30 cellular contexts compared by ENCODE assay signal in genomic region chr2:11201969-11202368, GRCh38.
"Had no signal": no experiment of that assay in that cellular context is flagged by ENCODE, and none has a peak within 500 bp of the region (broad histone marks: within the 10 kb centered on the region; RNA-seq: fewer than 3 reads in every experiment).

No MANE protein-coding gene starts in this region.

- H3K4me1 ChIP-seq: ascending aorta had no signal

- H3K27ac ChIP-seq: ascending aorta, cardiac muscle cell, VCaP had no signal

- H3K27me3 ChIP-seq: ascending aorta, cardiac muscle cell had no signal

- ATAC-seq: activated CD8-positive, alpha-beta T cell treated with anti-CD3 and anti-CD28 coated beads for 36 hours; activated naive CD8-positive, alpha-beta T cell treated with anti-CD3 and anti-CD28 coated beads, Interleukin-2, amount 50 U/mL, for 24 hours; activated T-cell treated with anti-CD3 and anti-CD28 coated beads, Interleukin-2, amount 50 U/mL, for 4 hours; activated T-cell treated with anti-CD3 and anti-CD28 coated beads, Interleukin-2, amount 50 U/mL, for 72 hours had no signal

- H3K4me3 ChIP-seq: ascending aorta, cardiac muscle cell had no signal

- H3K9me3 ChIP-seq: ascending aorta had no signal

- DNase-seq: activated B cell treated with CpG ODN at 0.5 μM for 24 hours; activated CD4-positive, alpha-beta memory T cell treated with anti-CD3 and anti-CD28 coated beads for 36 hours; activated CD4-positive, alpha-beta T cell treated with anti-CD3 and anti-CD28 coated beads for 4 hours; activated CD4-positive, alpha-beta T cell treated with anti-CD3 and anti-CD28 coated beads, Interleukin-2, amount 10 ng/mL, durations not matched to agents 24 days and 14 days; activated CD4-positive, alpha-beta T cell treated with anti-CD3 and anti-CD28 coated beads, Interleukin-2, amount 50 U/mL, for 1 hour; activated CD4-positive, alpha-beta T cell treated with anti-CD3 and anti-CD28 coated beads, Interleukin-2, amount 50 U/mL, for 4 hours; activated CD4-positive, CD25-positive, alpha-beta regulatory T cell treated with anti-CD3 and anti-CD28 coated beads, Interleukin-2, amount 50 U/mL, for 72 hours; activated CD8-positive, alpha-beta memory T cell treated with anti-CD3 and anti-CD28 coated beads, Interleukin-2, amount 50 U/mL, for 4 hours; activated CD8-positive, alpha-beta T cell treated with anti-CD3 and anti-CD28 coated beads for 36 hours; activated effector memory CD4-positive, alpha-beta T cell treated with Interleukin-2 at 50 U/mL for 16 hours; activated gamma-delta T cell; activated naive CD4-positive, alpha-beta T cell treated with anti-CD3 and anti-CD28 coated beads, Interleukin-2, amount 10 ng/mL, durations not matched to agents 7 days and 5 days; activated naive CD4-positive, alpha-beta T cell treated with Interleukin-2 at 50 U/mL for 16 hours; activated naive CD8-positive, alpha-beta T cell treated with anti-CD3 and anti-CD28 coated beads, Interleukin-2, amount 10 ng/mL, durations not matched to agents 7 days and 5 days; activated naive CD8-positive, alpha-beta T cell treated with anti-CD3 and anti-CD28 coated beads, Interleukin-2, amount 50 U/mL, for 24 hours; activated T-cell treated with anti-CD3 and anti-CD28 coated beads for 4 hours; activated T-cell treated with anti-CD3 and anti-CD28 coated beads, Interleukin-2, amount 50 U/mL, for 1 hour; activated T-cell treated with anti-CD3 and anti-CD28 coated beads, Interleukin-2, amount 50 U/mL, for 4 hours; activated T-cell treated with anti-CD3 and anti-CD28 coated beads, Interleukin-2, amount 50 U/mL, for 72 hours; amygdala; anterior cingulate cortex; caudate nucleus; cerebellar nuclear complex; T-helper 1 cell; T-helper 2 cell; T-helper 9 cell had no signal

- FAIRE-seq: bronchial epithelial cell had no signal
